In the genomic region with DNA sequence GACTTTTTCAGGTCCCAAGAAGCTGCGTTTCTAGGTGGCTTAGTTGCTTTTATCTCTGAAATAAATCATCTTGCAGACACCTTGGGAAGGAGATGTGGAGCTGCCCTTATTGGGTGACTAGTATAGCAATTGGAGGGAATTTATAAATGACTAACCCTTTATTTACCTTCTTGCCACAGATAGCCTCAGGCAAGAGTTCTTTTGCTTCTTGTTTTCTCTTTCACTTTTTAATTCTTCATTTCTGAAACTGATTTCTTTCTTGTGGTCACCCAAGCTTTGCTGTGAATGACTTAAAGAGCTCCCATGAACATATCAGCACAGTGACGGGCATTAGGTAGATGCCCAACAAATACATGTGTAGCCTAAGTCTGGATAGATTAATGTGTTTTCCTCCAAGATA, we compare ENCODE assay signal across 1 cellular context.
TF ChIP-seq lines count a peak whose summit lies in the region.

No MANE protein-coding gene starts in this region.

TF ChIP-seq in WTC11, 78 proteins besides CTCF, POLR2A, EP300 and RAD21 (continued from another document):
- TF ChIP-seq, protein P1, sequence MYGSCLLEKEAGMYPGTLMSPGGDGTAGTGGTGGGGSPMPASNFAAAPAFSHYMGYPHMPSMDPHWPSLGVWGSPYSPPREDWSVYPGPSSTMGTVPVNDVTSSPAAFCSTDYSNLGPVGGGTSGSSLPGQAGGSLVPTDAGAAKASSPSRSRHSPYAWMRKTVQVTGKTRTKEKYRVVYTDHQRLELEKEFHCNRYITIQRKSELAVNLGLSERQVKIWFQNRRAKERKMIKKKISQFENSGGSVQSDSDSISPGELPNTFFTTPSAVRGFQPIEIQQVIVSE (CRISPR knock-in tag; IDR thresholded peaks at IDR 0.05; ENCODE audit: borderline replicate concordance), result no peak
- TF ChIP-seq ELF4 (CRISPR knock-in tag; IDR thresholded peaks at IDR 0.05; ENCODE audit: low read depth) (no peak), SOX15 (CRISPR knock-in tag; IDR thresholded peaks at IDR 0.05) (no peak), JAZF1 (CRISPR knock-in tag; IDR thresholded peaks at IDR 0.05) (no peak), ZNF138 (CRISPR knock-in tag; conservative IDR thresholded peaks at IDR 0.05) (no peak)
- TF ChIP-seq, protein P2, sequence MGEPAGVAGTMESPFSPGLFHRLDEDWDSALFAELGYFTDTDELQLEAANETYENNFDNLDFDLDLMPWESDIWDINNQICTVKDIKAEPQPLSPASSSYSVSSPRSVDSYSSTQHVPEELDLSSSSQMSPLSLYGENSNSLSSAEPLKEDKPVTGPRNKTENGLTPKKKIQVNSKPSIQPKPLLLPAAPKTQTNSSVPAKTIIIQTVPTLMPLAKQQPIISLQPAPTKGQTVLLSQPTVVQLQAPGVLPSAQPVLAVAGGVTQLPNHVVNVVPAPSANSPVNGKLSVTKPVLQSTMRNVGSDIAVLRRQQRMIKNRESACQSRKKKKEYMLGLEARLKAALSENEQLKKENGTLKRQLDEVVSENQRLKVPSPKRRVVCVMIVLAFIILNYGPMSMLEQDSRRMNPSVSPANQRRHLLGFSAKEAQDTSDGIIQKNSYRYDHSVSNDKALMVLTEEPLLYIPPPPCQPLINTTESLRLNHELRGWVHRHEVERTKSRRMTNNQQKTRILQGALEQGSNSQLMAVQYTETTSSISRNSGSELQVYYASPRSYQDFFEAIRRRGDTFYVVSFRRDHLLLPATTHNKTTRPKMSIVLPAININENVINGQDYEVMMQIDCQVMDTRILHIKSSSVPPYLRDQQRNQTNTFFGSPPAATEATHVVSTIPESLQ (CRISPR knock-in tag; IDR thresholded peaks at IDR 0.05), result no peak
